8 cellular contexts compared by ENCODE assay signal in the genomic region with DNA sequence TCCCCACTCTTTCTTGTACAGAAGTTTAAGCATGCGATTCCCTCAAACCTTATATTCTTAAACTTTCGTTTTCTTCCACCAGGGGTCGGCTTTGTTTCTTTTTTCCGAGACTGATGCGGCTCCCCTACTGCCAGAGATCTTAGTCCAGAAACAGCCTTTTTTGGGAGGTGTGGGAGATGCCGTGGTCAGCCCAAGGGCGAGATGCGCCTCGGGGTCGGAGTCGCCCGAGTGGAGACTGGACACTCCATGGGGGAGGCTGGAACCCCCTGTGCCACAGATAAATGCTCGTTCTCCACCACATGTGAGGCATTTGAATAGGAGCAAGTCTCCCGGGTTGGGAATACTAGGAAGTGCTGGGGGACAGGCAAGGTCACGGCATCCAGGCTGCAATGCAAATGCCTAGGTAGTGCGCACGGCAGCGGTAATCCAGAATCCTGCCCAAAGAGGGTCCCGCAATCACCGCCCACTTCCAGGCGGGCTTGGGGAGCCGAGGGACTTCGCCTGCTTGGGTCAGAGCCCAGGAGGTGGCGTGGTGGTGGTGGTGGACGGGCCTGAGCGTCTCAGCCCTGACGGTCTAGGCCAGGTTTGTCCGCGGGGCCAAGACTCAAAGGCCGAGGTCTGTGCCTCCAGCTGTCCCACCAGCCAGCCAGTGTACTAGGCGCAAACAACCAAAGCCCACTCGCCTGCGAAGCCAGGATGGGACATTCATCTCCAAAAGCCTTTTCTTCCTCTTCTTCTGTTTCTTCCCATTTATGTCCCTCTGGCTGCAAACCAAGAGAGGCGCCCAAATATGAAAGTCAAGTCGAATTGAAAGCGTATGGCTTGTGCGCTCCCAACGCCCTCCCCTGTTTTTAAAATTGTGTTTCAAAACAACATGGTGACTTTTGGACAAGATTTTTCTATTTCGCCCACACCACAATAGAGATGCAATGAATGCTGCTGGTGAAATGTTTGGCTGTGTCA. TPM values are rescaled to one million over a fixed set of nuclear protein-coding genes. Genes with fewer than 3 reads are reported as not detected.
DNase-seq lines count a peak whose midpoint lies in the region; ATAC-seq, FAIRE-seq and TF ChIP-seq lines count a peak whose summit lies in the region.

No MANE protein-coding gene starts in this region.

- H3K27me3 Mint-ChIP-seq in activated naive CD8-positive, alpha-beta T cell treated with anti-CD3 and anti-CD28 coated beads, Interleukin-2, amount 50 U/mL, for 24 hours, result peaks cover 83% of the 10 kb centered on the region

- H3K4me3 ChIP-seq in BE2C (ENCODE audit: low read depth, low read length), result peak overlapping the region; percentile 23; the same call in 1 of the 2 replicates

- no peaks in the 10 kb centered on the region for H3K9me3 Mint-ChIP-seq in activated naive CD8-positive, alpha-beta T cell treated with anti-CD3 and anti-CD28 coated beads, Interleukin-2, amount 50 U/mL, for 24 hours

- H3K36me3 Mint-ChIP-seq in activated naive CD8-positive, alpha-beta T cell treated with anti-CD3 and anti-CD28 coated beads, Interleukin-2, amount 50 U/mL, for 24 hours (ENCODE audit: low read depth), result no peaks in the 10 kb centered on the region

- H3K9me3 ChIP-seq in BE2C, result no peaks in the 10 kb centered on the region

- peak; percentile 68 for TF ChIP-seq CTCF in BE2C (IDR thresholded peaks at IDR 0.05; ENCODE audit: low read depth, low read length)

- H3K27me3 ChIP-seq in BE2C, result peaks cover 40% of the 10 kb centered on the region

- no peak overlapping the region for H3K27ac Mint-ChIP-seq in activated naive CD8-positive, alpha-beta T cell treated with anti-CD3 and anti-CD28 coated beads, Interleukin-2, amount 50 U/mL, for 24 hours

- peak overlapping the region; percentile 70 for H3K4me3 Mint-ChIP-seq in activated naive CD8-positive, alpha-beta T cell treated with anti-CD3 and anti-CD28 coated beads, Interleukin-2, amount 50 U/mL, for 24 hours

- peaks cover 44% of the 10 kb centered on the region for H3K4me1 Mint-ChIP-seq in activated naive CD8-positive, alpha-beta T cell treated with anti-CD3 and anti-CD28 coated beads, Interleukin-2, amount 50 U/mL, for 24 hours

- TF ChIP-seq POLR2A in GM12891 (IDR thresholded peaks at IDR 0.05; ENCODE audit: low read depth, low read length), result no peak

- no peaks in the 10 kb centered on the region for H3K4me1 ChIP-seq in BE2C

- DNase-seq in BE2C (peak; percentile 39), GM12891 (ENCODE audit: insufficient read length, low spot score) (peak; percentile 33), NCI-H460 (ENCODE audit: extremely low read depth, low read depth) (peak; percentile 34), hepatic stellate cell (ENCODE audit: low spot score) (peak; percentile 79), retina (peak; percentile 86)
- no peak for DNase-seq in activated naive CD8-positive, alpha-beta T cell treated with anti-CD3 and anti-CD28 coated beads, Interleukin-2, amount 50 U/mL, for 24 hours

- H3K36me3 ChIP-seq in BE2C, result no peaks in the 10 kb centered on the region

- no peak for ATAC-seq in activated naive CD8-positive, alpha-beta T cell treated with anti-CD3 and anti-CD28 coated beads, Interleukin-2, amount 50 U/mL, for 24 hours
- ATAC-seq in HG03521 (IDR thresholded peaks at IDR 0.05; ENCODE audit: unreplicated experiment) (no peak), HG02610 (IDR thresholded peaks at IDR 0.05; ENCODE audit: unreplicated experiment) (no peak)

- peak; percentile 33 for FAIRE-seq in GM12891 (lab: Jason Lieb, UNC)

TF ChIP-seq in GM12891, 5 proteins besides CTCF, POLR2A, EP300 and RAD21:
- no peak for TF ChIP-seq TAF1 (IDR thresholded peaks at IDR 0.05; ENCODE audit: low read depth, low read length)
- TF ChIP-seq POU2F2 (IDR thresholded peaks at IDR 0.05; ENCODE audit: low read depth, low read length), result no peak
- no peak for TF ChIP-seq SPI1 (IDR thresholded peaks at IDR 0.05; ENCODE audit: low read depth, low read length)
- no peak for TF ChIP-seq POLR2AphosphoS5 (IDR thresholded peaks at IDR 0.05; ENCODE audit: low read depth, low read length)
- TF ChIP-seq PAX5 (IDR thresholded peaks at IDR 0.05; ENCODE audit: insufficient read depth, low read length, severe bottlenecking), result no peak

RNA-seq across cellular contexts. Expression of gene OSTM1, which starts 39.3 kb away (rescaled TPM):
- 18.4 TPM for polyA plus RNA-seq in BE2C (2012; ENCODE audit: insufficient read depth, insufficient read length, low read depth)
- 2.4 TPM for polyA plus RNA-seq in GM12891 (2012; ENCODE audit: low read depth, missing spikeins)
- total RNA-seq in NCI-H460 (2014; rRNA removed; shearing (Covaris generic)), result 34.2 and 43.0 TPM in 2 replicates
- polyA plus RNA-seq in NCI-H460 (2014; cell fraction: nucleus; rRNA removed), result 71.7 and 75.0 TPM in 2 replicates

RNA-seq across cellular contexts. Expression of gene NR2E1, which starts 52.0 kb away (rescaled TPM):
- polyA plus RNA-seq in BE2C (2012; ENCODE audit: insufficient read depth, insufficient read length, low read depth), result not detected
- not detected for polyA plus RNA-seq in GM12891 (2012; ENCODE audit: low read depth, missing spikeins)
- not detected in 2 replicates for total RNA-seq in NCI-H460 (2014; rRNA removed; shearing (Covaris generic))
- not detected in 2 replicates for polyA plus RNA-seq in NCI-H460 (2014; cell fraction: nucleus; rRNA removed)
